ENCODE assay signal across 28 cellular contexts in the genomic region with DNA sequence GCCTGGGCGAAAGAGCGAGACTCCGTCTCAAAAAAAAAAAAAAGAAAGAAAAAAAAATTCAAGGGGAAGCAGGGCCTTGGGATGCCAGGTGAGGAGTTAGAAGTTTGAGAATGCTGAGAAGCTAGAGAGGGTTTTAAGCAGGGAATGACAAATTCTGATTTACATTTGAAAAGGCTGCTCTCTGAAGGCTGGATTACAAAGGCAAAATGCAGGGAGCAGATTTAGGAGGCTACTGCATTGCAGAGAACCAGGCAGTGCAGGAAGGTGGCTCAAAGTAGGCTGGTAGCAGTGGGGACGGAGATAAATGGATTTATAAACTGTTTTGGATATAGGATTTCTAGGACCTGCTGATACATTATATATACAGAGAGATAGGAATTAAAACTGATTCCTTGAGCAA.
"Had no signal": no experiment of that assay in that cellular context is flagged by ENCODE, and none has a peak within 500 bp of the region (broad histone marks: within the 10 kb centered on the region; RNA-seq: fewer than 3 reads in every experiment).

No MANE protein-coding gene starts in this region.

- H3K4me1 ChIP-seq: ascending aorta, body of pancreas, Peyer's patch, SJCRH30 had no signal

- H3K27ac ChIP-seq: ascending aorta, body of pancreas, KMS-11, Peyer's patch, RWPE1, SJCRH30, VCaP had no signal

- H3K4me3 ChIP-seq: ascending aorta, body of pancreas, MG63, Peyer's patch, SJCRH30 had no signal

- H3K27me3 Mint-ChIP-seq: activated CD4-positive, alpha-beta T cell treated with anti-CD3 and anti-CD28 coated beads for 36 hours; activated naive CD4-positive, alpha-beta T cell treated with anti-CD3 and anti-CD28 coated beads, Interleukin-2, amount 50 U/mL, for 24 hours; activated T-cell treated with anti-CD3 and anti-CD28 coated beads, Interleukin-2, amount 50 U/mL, for 24 hours had no signal

- ATAC-seq: activated CD4-positive, alpha-beta T cell treated with anti-CD3 and anti-CD28 coated beads for 36 hours; activated CD8-positive, alpha-beta T cell treated with anti-CD3 and anti-CD28 coated beads, Interleukin-2, amount 10 ng/mL, durations not matched to agents 7 days and 5 days; body of pancreas had no signal

- H3K9me3 ChIP-seq: ascending aorta, body of pancreas, MG63, Peyer's patch, SJCRH30, SK-N-SH had no signal

- H3K27ac Mint-ChIP-seq: activated CD4-positive, alpha-beta T cell treated with anti-CD3 and anti-CD28 coated beads for 36 hours; activated CD8-positive, alpha-beta T cell treated with anti-CD3 and anti-CD28 coated beads, Interleukin-2, amount 10 ng/mL, durations not matched to agents 7 days and 5 days; activated naive CD4-positive, alpha-beta T cell treated with anti-CD3 and anti-CD28 coated beads, Interleukin-2, amount 50 U/mL, for 24 hours; activated T-cell treated with anti-CD3 and anti-CD28 coated beads, Interleukin-2, amount 50 U/mL, for 24 hours; activated T-helper 1 cell treated with anti-CD3 and anti-CD28 coated beads, Interleukin-12 subunit alpha, Interleukin-12 subunit beta, Interleukin-2, Interleukin-4 antibody, amounts not matched to agents 30 ng/mL and 10 ng/mL and 1 ng/mL, durations not matched to agents 14 hours and 24 hours and 36 hours had no signal

- H3K36me3 ChIP-seq: ascending aorta, MG63, Peyer's patch, SJCRH30 had no signal

- H3K4me3 Mint-ChIP-seq: activated CD4-positive, alpha-beta T cell treated with anti-CD3 and anti-CD28 coated beads for 36 hours; activated CD8-positive, alpha-beta T cell treated with anti-CD3 and anti-CD28 coated beads, Interleukin-2, amount 10 ng/mL, durations not matched to agents 7 days and 5 days; activated naive CD4-positive, alpha-beta T cell treated with anti-CD3 and anti-CD28 coated beads, Interleukin-2, amount 50 U/mL, for 24 hours; activated T-cell treated with anti-CD3 and anti-CD28 coated beads, Interleukin-2, amount 50 U/mL, for 24 hours; activated T-helper 1 cell treated with anti-CD3 and anti-CD28 coated beads, Interleukin-12 subunit alpha, Interleukin-12 subunit beta, Interleukin-2, Interleukin-4 antibody, amounts not matched to agents 30 ng/mL and 10 ng/mL and 1 ng/mL, durations not matched to agents 14 hours and 24 hours and 36 hours had no signal

- H3K9me3 Mint-ChIP-seq: activated naive CD4-positive, alpha-beta T cell treated with anti-CD3 and anti-CD28 coated beads, Interleukin-2, amount 50 U/mL, for 24 hours; activated T-cell treated with anti-CD3 and anti-CD28 coated beads, Interleukin-2, amount 50 U/mL, for 24 hours; activated T-helper 1 cell treated with anti-CD3 and anti-CD28 coated beads, Interleukin-12 subunit alpha, Interleukin-12 subunit beta, Interleukin-2, Interleukin-4 antibody, amounts not matched to agents 30 ng/mL and 10 ng/mL and 1 ng/mL, durations not matched to agents 14 hours and 24 hours and 36 hours had no signal

- DNase-seq: activated CD4-positive, alpha-beta T cell treated with anti-CD3 and anti-CD28 coated beads for 36 hours; activated CD4-positive, alpha-beta T cell treated with anti-CD3 and anti-CD28 coated beads, Interleukin-2, amount 50 U/mL, for 1 hour; activated CD8-positive, alpha-beta T cell treated with anti-CD3 and anti-CD28 coated beads, Interleukin-2, amount 10 ng/mL, durations not matched to agents 7 days and 5 days; activated effector memory CD4-positive, alpha-beta T cell treated with Interleukin-2 at 50 U/mL for 16 hours; activated naive CD4-positive, alpha-beta T cell; activated T-cell treated with anti-CD3 and anti-CD28 coated beads, Interleukin-2, amount 50 U/mL, for 24 hours; body of pancreas; MG63; MV-4-11; NCI-H1092 treated with DMSO at 0.1 percent for 48 hours; NCI-H1436; NCI-H1694 treated with DMSO at 0.1 percent for 48 hours; NCI-H2029 treated with DMSO at 0.1 percent for 48 hours; NCI-H345; NCI-H510A; NCI-H526 treated with DMSO at 0.1 percent for 48 hours; NK-92 treated with Interleukin-12 subunit alpha and Interleukin-12 subunit beta, amount 100 ng/mL, for 24 hours; Peyer's patch; Right ventricle myocardium superior; SJCRH30; SK-N-SH; T-helper 1 cell had no signal

- H3K9ac ChIP-seq: KMS-11, SK-N-SH had no signal

- H3K27me3 ChIP-seq: ascending aorta, body of pancreas, MG63, Peyer's patch, SJCRH30 had no signal

- H3K4me1 Mint-ChIP-seq: activated CD4-positive, alpha-beta T cell treated with anti-CD3 and anti-CD28 coated beads for 36 hours; activated naive CD4-positive, alpha-beta T cell treated with anti-CD3 and anti-CD28 coated beads, Interleukin-2, amount 50 U/mL, for 24 hours had no signal
